ENCODE assay signal across 21 cellular contexts in the genomic region with DNA sequence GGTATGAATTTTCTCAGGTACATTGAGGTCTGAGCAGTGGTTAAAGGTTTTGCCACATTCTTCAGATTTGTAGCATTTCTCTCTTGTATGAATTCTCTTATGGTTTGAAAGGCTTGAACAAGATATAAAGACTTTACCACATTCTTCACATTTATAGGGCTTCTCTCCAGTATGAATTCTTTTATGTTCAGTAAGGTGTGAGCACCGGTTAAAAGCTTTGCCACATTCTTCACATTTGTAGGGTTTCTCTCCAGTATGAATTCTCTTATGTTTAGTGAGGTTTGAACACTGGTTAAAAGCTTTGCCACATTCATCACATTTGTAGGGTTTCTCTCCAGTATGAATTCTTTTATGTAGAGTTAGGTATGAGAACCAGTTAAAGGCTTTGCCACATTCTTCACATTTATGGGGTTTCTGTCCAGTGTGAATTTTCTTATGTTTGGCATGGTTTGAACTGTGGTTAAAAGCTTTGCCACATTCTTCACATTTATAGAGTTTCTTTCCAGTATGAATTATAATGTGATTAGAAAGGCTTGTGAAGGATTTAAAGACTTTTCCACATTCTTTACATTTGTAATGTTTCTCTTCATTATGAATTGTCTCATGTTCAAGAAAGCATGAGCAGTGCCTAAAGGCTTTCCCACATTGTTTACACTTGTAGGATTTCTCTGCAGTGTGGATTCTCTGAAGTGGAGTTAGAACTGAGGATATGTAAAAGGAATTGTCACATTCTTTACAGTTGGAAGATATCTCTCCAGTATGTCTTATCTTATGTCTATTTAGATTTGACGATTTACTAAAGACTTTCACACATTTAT. TPM values are rescaled to one million over a fixed set of nuclear protein-coding genes. Genes with fewer than 3 reads are reported as not detected.
A peak's percentile ranks its signal among the peaks of the same experiment; 100 is the strongest.
DNase-seq lines count a peak whose midpoint lies in the region; ATAC-seq, FAIRE-seq and TF ChIP-seq lines count a peak whose summit lies in the region.
"Had no signal": no experiment of that assay in that cellular context is flagged by ENCODE, and none has a peak within 500 bp of the region (broad histone marks: within the 10 kb centered on the region; RNA-seq: fewer than 3 reads in every experiment).

No MANE protein-coding gene starts in this region.

- no peaks in the 10 kb centered on the region for H3K4me1 Mint-ChIP-seq in Caco-2 (ENCODE audit: low read depth, unreplicated experiment)
- peaks cover 4% of the 10 kb centered on the region for H3K4me1 Mint-ChIP-seq in activated CD8-positive, alpha-beta T cell treated with anti-CD3 and anti-CD28 coated beads for 36 hours (ENCODE audit: low read depth)

- in situ Hi-C loops in IMR-90 (cut with MboI; ENCODE audit: low sequenced_read_pairs): no loop called here
- in situ Hi-C loops in GM12878 (cut with MboI): no loop called here

- no peaks in the 10 kb centered on the region for H3K9me1 ChIP-seq in IMR-90 (ENCODE audit: insufficient read depth, low read length)

- H3K4me2 ChIP-seq in IMR-90 (ENCODE audit: low read depth, low read length): no peak overlapping the region
- no peak overlapping the region for H3K4me2 ChIP-seq in GM12878 (ENCODE audit: control insufficient read depth, insufficient read depth)

- no peak overlapping the region for H4K8ac ChIP-seq in IMR-90 (ENCODE audit: low read depth in 2 of 2, low read length in 2 of 2)

- no peaks in the 10 kb centered on the region for H4K20me1 ChIP-seq in IMR-90 (ENCODE audit: insufficient read depth, low read length)
- H4K20me1 ChIP-seq in GM12878 (ENCODE audit: control insufficient read depth, insufficient read depth): no peaks in the 10 kb centered on the region

- dilution Hi-C loops in IMR-90 (cut with HindIII; ENCODE audit: low sequenced_read_pairs, unreplicated experiment): no loop called here

- BruUV-seq in Caco-2 (replicated peaks; lab: Mats Ljungman, UMichigan): TSS peak; percentile 43
- TSS peak; percentile 88 for BruUV-seq in IMR-90 (replicated peaks; lab: Mats Ljungman, UMichigan)
- TSS peak; percentile 79 for BruUV-seq in GM12878 (replicated peaks; lab: Mats Ljungman, UMichigan)

- H3K18ac ChIP-seq in IMR-90 (ENCODE audit: low read depth, low read length): no peak overlapping the region

- RAD21 ChIA-PET in GM12878 (lab: Charles Lee; ENCODE audit: unreplicated experiment): no interaction called here

- H3K4me1 ChIP-seq in Caco-2 (no peaks in the 10 kb centered on the region), IMR-90 (ENCODE audit: control insufficient read depth, insufficient read depth, low read length) (no peaks in the 10 kb centered on the region), GM12878 (ENCODE audit: control insufficient read depth, insufficient read depth, low read length) (no peaks in the 10 kb centered on the region), liver (ENCODE audit: control insufficient read depth in 4 of 4, insufficient read depth in 4 of 4, low read length in 3 of 4) (no peaks in the 10 kb centered on the region)
- H3K4me1 ChIP-seq: Peyer's patch had no signal

- intact Hi-C loops in Caco-2 (cut with micrococcal nuclease; ENCODE audit: unreplicated experiment) (no loop called here), IMR-90 (cut with micrococcal nuclease) (no loop called here), GM12878 (cut with micrococcal nuclease; ENCODE audit: unreplicated experiment) (no loop called here)
- intact Hi-C loops in activated CD8-positive, alpha-beta T cell treated with anti-CD3 and anti-CD28 coated beads for 36 hours (cut with micrococcal nuclease): no loop called here

- H3K79me1 ChIP-seq in IMR-90 (ENCODE audit: low read depth in 1 of 2, low read length in 2 of 2): peaks cover 0 to 2% of the 10 kb centered on the region in 2 experiments; a peak in 1 of 4 replicates

- H2BK120ac ChIP-seq in IMR-90 (ENCODE audit: low read depth, low read length): no peak overlapping the region

- H3K9me3 Mint-ChIP-seq in Caco-2 (ENCODE audit: unreplicated experiment): peaks cover 54% of the 10 kb centered on the region
- peaks cover 42% of the 10 kb centered on the region for H3K9me3 Mint-ChIP-seq in activated CD8-positive, alpha-beta T cell treated with anti-CD3 and anti-CD28 coated beads for 36 hours

- H3K9ac ChIP-seq in IMR-90 (ENCODE audit: low read depth, low read length) (no peak overlapping the region), GM12878 (ENCODE audit: control insufficient read depth, insufficient read depth, low read length) (no peak overlapping the region), liver (ENCODE audit: low read depth in 1 of 2, low read length in 2 of 2) (no peak overlapping the region)

- POLR2A ChIA-PET in Caco-2 (lab: Charles Lee) (no interaction called here), IMR-90 (lab: Charles Lee; ENCODE audit: unreplicated experiment) (no interaction called here), GM12878 (lab: Charles Lee) (no interaction called here)
- POLR2A ChIA-PET in activated CD8-positive, alpha-beta T cell treated with anti-CD3 and anti-CD28 coated beads for 36 hours (lab: Charles Lee): no interaction called here

- H2AK5ac ChIP-seq in IMR-90 (ENCODE audit: low read depth, low read length): no peak overlapping the region

- no peak for TF ChIP-seq EP300 in GM12878 (IDR thresholded peaks at IDR 0.05; ENCODE audit: borderline replicate concordance in 1 of 2, control insufficient read depth in 1 of 2, low read depth in 2 of 2, low read length in 2 of 2)

- no peaks in the 10 kb centered on the region for H3K27me3 Mint-ChIP-seq in Caco-2 (ENCODE audit: insufficient read depth, unreplicated experiment)
- H3K27me3 Mint-ChIP-seq in activated CD8-positive, alpha-beta T cell treated with anti-CD3 and anti-CD28 coated beads for 36 hours: no peaks in the 10 kb centered on the region

- TF ChIP-seq RAD21 in IMR-90 (IDR thresholded peaks at IDR 0.05; ENCODE audit: low read length) (no peak), GM12878 (IDR thresholded peaks at IDR 0.05; ENCODE audit: insufficient read depth, low read depth, low read length) (no peak), liver (IDR thresholded peaks at IDR 0.05) (no peak)

- H3K36me3 Mint-ChIP-seq in Caco-2 (ENCODE audit: insufficient read depth, unreplicated experiment): peaks cover 72% of the 10 kb centered on the region
- peaks cover 73% of the 10 kb centered on the region for H3K36me3 Mint-ChIP-seq in activated CD8-positive, alpha-beta T cell treated with anti-CD3 and anti-CD28 coated beads for 36 hours (ENCODE audit: low read depth)

- no peak overlapping the region for H3K4me3 ChIP-seq in Caco-2 (ENCODE audit: low read depth, low read length)
- no peak overlapping the region for H3K4me3 ChIP-seq in IMR-90 (ENCODE audit: insufficient read depth, low read depth, low read length)
- H3K4me3 ChIP-seq in GM12878: no peak overlapping the region
- peak overlapping the region in 2 of 3 donors; percentile 27 to 30 for H3K4me3 ChIP-seq in liver (ENCODE audit: low read depth in 1 of 3, low read length in 3 of 3)
- H3K4me3 ChIP-seq: Peyer's patch had no signal

- no peak overlapping the region for H3K27ac Mint-ChIP-seq in Caco-2 (ENCODE audit: unreplicated experiment)
- H3K27ac Mint-ChIP-seq in activated CD8-positive, alpha-beta T cell treated with anti-CD3 and anti-CD28 coated beads for 36 hours: no peak overlapping the region

- H3K56ac ChIP-seq in IMR-90 (ENCODE audit: extremely low read depth, insufficient read depth, low read length): no peak overlapping the region

- H4K91ac ChIP-seq in IMR-90 (ENCODE audit: insufficient read depth, low read depth, low read length): no peak overlapping the region

- no peaks in the 10 kb centered on the region for H3K79me2 ChIP-seq in GM12878 (ENCODE audit: control insufficient read depth, insufficient read depth, low read length)

- CTCF ChIA-PET in Caco-2 (lab: Charles Lee) (no interaction called here), IMR-90 (lab: Yijun Ruan, JAX) (no interaction called here), GM12878 (lab: Yijun Ruan, JAX) (no interaction called here)
- CTCF ChIA-PET in activated CD8-positive, alpha-beta T cell treated with anti-CD3 and anti-CD28 coated beads for 36 hours (lab: Charles Lee): interaction anchor here (0.9 to 1.9 kb wide), 3 partner anchors 11 to 26 kb away, joined by 3 to 4 read pairs (median 3); no protein-coding TSS in a partner anchor

- TF ChIP-seq CTCF in Caco-2 (IDR thresholded peaks at IDR 0.05; ENCODE audit: insufficient read depth in 1 of 2, low read depth in 1 of 2, low read length in 1 of 2, severe bottlenecking in 1 of 2, unreplicated experiment in 1 of 2) (no peak), IMR-90 (conservative IDR thresholded peaks at IDR 0.05; ENCODE audit: low read depth, low read length) (no peak), GM12878 (IDR thresholded peaks at IDR 0.05 in 2 of 3, conservative IDR thresholded peaks at IDR 0.05 in 1 of 3; ENCODE audit: control insufficient read depth in 2 of 3, extremely low read depth in 1 of 3, insufficient read depth in 1 of 3, low read depth in 3 of 3, low read length in 3 of 3) (no peak), liver (IDR thresholded peaks at IDR 0.05; ENCODE audit: low read depth, low read length, missing input control) (no peak)
- no peak for TF ChIP-seq CTCF in activated CD8-positive, alpha-beta T cell treated with anti-CD3 and anti-CD28 coated beads for 36 hours (IDR thresholded peaks at IDR 0.05)

- H2AFZ ChIP-seq in IMR-90 (replicated peaks; ENCODE audit: low read length, poor library complexity): no peak overlapping the region
- no peak overlapping the region for H2AFZ ChIP-seq in GM12878 (ENCODE audit: control insufficient read depth, low read depth, low read length)

- SMC1A ChIA-PET in GM12878 (lab: Charles Lee; ENCODE audit: uncharacterized antibody, unreplicated experiment): interaction anchor here (0.9 kb wide), 2 partner anchors 23 to 27 kb away, joined by 3 read pairs; no protein-coding TSS in a partner anchor

- H3K36me3 ChIP-seq in Caco-2 (ENCODE audit: control insufficient read depth, insufficient read depth, low read length) (no peaks in the 10 kb centered on the region; the same call in 1 of the 2 replicates), IMR-90 (ENCODE audit: control insufficient read depth, insufficient read depth, low read length) (peaks cover 7% of the 10 kb centered on the region; the same call in 1 of the 2 replicates), GM12878 (ENCODE audit: control insufficient read depth in 2 of 2, insufficient read depth in 2 of 2, low read length in 1 of 2) (peaks cover 0 to 7% of the 10 kb centered on the region in 2 experiments; a peak in 2 of 4 replicates), liver (ENCODE audit: control insufficient read depth in 4 of 4, insufficient read depth in 3 of 4, low read depth in 1 of 4, low read length in 3 of 4) (peaks cover 3 to 26% (median 20%) of the 10 kb centered on the region in 4 donors)

- no peak overlapping the region for H2BK20ac ChIP-seq in IMR-90 (ENCODE audit: low read depth, low read length)

- no peak overlapping the region for H3K4ac ChIP-seq in IMR-90 (ENCODE audit: low read depth, low read length)

- no peak overlapping the region for H3K27ac ChIP-seq in IMR-90 (ENCODE audit: insufficient read depth, low read length)
- no peak overlapping the region for H3K27ac ChIP-seq in GM12878 (ENCODE audit: control insufficient read depth, insufficient read depth)
- no peak overlapping the region for H3K27ac ChIP-seq in liver (ENCODE audit: low read depth in 1 of 2, low read length in 2 of 2)
- H3K27ac ChIP-seq: Peyer's patch had no signal

- ATAC-seq in IMR-90 (ENCODE audit: low read depth): no peak
- ATAC-seq in GM12878: no peak
- ATAC-seq in activated CD8-positive, alpha-beta T cell treated with anti-CD3 and anti-CD28 coated beads for 36 hours: no peak
- ATAC-seq in GM19452 (IDR thresholded peaks at IDR 0.05; ENCODE audit: unreplicated experiment): no peak

- no peak overlapping the region for H3K23ac ChIP-seq in IMR-90 (ENCODE audit: low read depth, low read length)

- TF ChIP-seq POLR2A in IMR-90 (IDR thresholded peaks at IDR 0.05; ENCODE audit: low read depth, low read length) (no peak), GM12878 (IDR thresholded peaks at IDR 0.05; ENCODE audit: low read depth, low read length) (no peak)

- H3K27me3 ChIP-seq in Caco-2 (replicated peaks; ENCODE audit: control insufficient read depth, insufficient read depth, low read length) (no peaks in the 10 kb centered on the region), IMR-90 (ENCODE audit: control insufficient read depth, insufficient read depth, low read length) (no peaks in the 10 kb centered on the region), GM12878 (replicated peaks in 1 of 2; ENCODE audit: control insufficient read depth in 2 of 2, insufficient read depth in 2 of 2, low read length in 1 of 2) (no peaks in the 10 kb centered on the region), liver (ENCODE audit: control insufficient read depth in 4 of 4, insufficient read depth in 4 of 4, low read length in 3 of 4) (no peaks in the 10 kb centered on the region)
- H3K27me3 ChIP-seq: Peyer's patch had no signal

- H3K9me3 ChIP-seq in Caco-2: peaks cover 57% of the 10 kb centered on the region
- H3K9me3 ChIP-seq in IMR-90 (ENCODE audit: control insufficient read depth, insufficient read depth, low read length): peaks cover 15% of the 10 kb centered on the region
- H3K9me3 ChIP-seq in GM12878 (replicated peaks; ENCODE audit: control insufficient read depth, insufficient read depth, low read length): peaks cover 31% of the 10 kb centered on the region
- peaks cover 14 to 55% (median 24%) of the 10 kb centered on the region in 4 donors for H3K9me3 ChIP-seq in liver (ENCODE audit: control insufficient read depth in 4 of 4, low read length in 3 of 4)

- H2BK5ac ChIP-seq in IMR-90 (ENCODE audit: low read depth, low read length, poor library complexity, severe bottlenecking): no peak overlapping the region

- FAIRE-seq in GM12878 (lab: Jason Lieb, UNC): no peak
- FAIRE-seq: GM19239, H54, HTR-8/SVneo had no signal

- no peak overlapping the region for H3K14ac ChIP-seq in IMR-90 (replicated peaks; ENCODE audit: low read depth, low read length)

- no peak for DNase-seq in Caco-2
- no peak for DNase-seq in IMR-90
- DNase-seq in GM12878 (ENCODE audit: low read depth, low spot score): no peak
- no peak for DNase-seq in activated CD8-positive, alpha-beta T cell treated with anti-CD3 and anti-CD28 coated beads for 36 hours
- no peak for DNase-seq in hepatic stellate cell (ENCODE audit: low spot score)
- DNase-seq: ACHN, DMS153, GF-D8, NCI-H1417, NCI-H187, NCI-H2107, NCI-H226, NCI-H524 treated with DMSO at 0.1 percent for 48 hours, Peyer's patch, SW 1271, T-helper 2 cell had no signal

- H2BK15ac ChIP-seq in IMR-90 (ENCODE audit: low read depth, low read length): no peak overlapping the region

- H4K5ac ChIP-seq in IMR-90 (ENCODE audit: low read depth, low read length): no peak overlapping the region

- no CpG with 5 or more reads among the region's 2 CpGs for WGBS in IMR-90 (ENCODE audit: extremely low coverage in 2 of 2, insufficient read length in 1 of 2), 2 experiments
- 44% methylated on average over 2 of the region's 2 CpGs for WGBS in GM12878 (ENCODE audit: insufficient coverage, insufficient replicate concordance, low lambda C conversion rate, missing lambda C conversion rate)
- WGBS in liver: 81% methylated on average over 2 of the region's 2 CpGs

- no peak overlapping the region for H2AK9ac ChIP-seq in IMR-90 (replicated peaks; ENCODE audit: low read depth, low read length, poor library complexity)

- H3K4me3 Mint-ChIP-seq in Caco-2 (ENCODE audit: unreplicated experiment): no peak overlapping the region
- H3K4me3 Mint-ChIP-seq in activated CD8-positive, alpha-beta T cell treated with anti-CD3 and anti-CD28 coated beads for 36 hours: no peak overlapping the region

RNA-seq across cellular contexts. Expression of a gene that starts 18.4 kb away (rescaled TPM):
- 47.5 and 52.9 TPM in 2 replicates for total RNA-seq in Caco-2 (2022)
- 77.8 and 89.3 TPM in 2 replicates for total RNA-seq in IMR-90 (2012; rRNA removed)
- 3.0 and 3.2 TPM in 2 replicates for polyA plus RNA-seq in IMR-90 (2012; rRNA removed)
- polyA plus RNA-seq in IMR-90 (2012; cell fraction: cytosol; rRNA removed): 0.91 and 1.6 TPM in 2 replicates
- 2.0 and 10.6 TPM in 2 replicates for polyA plus RNA-seq in IMR-90 (2012; cell fraction: nucleus; rRNA removed; ENCODE audit: low replicate concordance)
- 57.7 and 58.8 TPM in 2 replicates for total RNA-seq in GM12878 (2013; cell fraction: nucleolus; rRNA removed)
- 27.5 and 32.9 TPM in 2 replicates for total RNA-seq in GM12878 (2014; rRNA removed)
- total RNA-seq in GM12878 (2014; rRNA removed; fragmentation: Illumina TruSeq; extraction: Trizol): 37.5 and 38.5 TPM in 2 replicates
- total RNA-seq in GM12878 (2021): 24.4 and 25.8 TPM in 2 replicates
- polyA plus RNA-seq in GM12878 (2011; ENCODE audit: low read depth): 3.5 TPM
- 13.2 and 19.7 TPM in 2 replicates for polyA plus RNA-seq in GM12878 (2011; rRNA removed)
- 7.0 and 7.5 TPM in 2 replicates for polyA plus RNA-seq in GM12878 (2011; cell fraction: cytosol; rRNA removed)
- polyA plus RNA-seq in GM12878 (2011; cell fraction: nucleus; rRNA removed): 9.6 and 12.6 TPM in 2 replicates
- 4.4 and 5.4 TPM in 2 replicates for polyA plus RNA-seq in GM12878 (2012)
- polyA plus RNA-seq in GM12878 (2014; fragmentation: Illumina TruSeq; extraction: Trizol): 14.1 and 15.1 TPM in 2 replicates
- polyA plus RNA-seq in GM12878 (2014; fragmentation: Nextera tagmentation; extraction: Ambion mirVana): 1 to 10 TPM; 6.8 to 7.3 TPM
- polyA plus RNA-seq in GM12878 (2014; rRNA removed): 6.7 and 7.7 TPM in 2 replicates
- 10 to 100 TPM; 11.4 to 11.8 TPM for polyA plus RNA-seq in GM12878 (2016; fragmentation: Nextera tagmentation; extraction: Ambion mirVana)
- 59.9 and 85.9 TPM in 2 replicates for polyA minus RNA-seq in GM12878 (2011; rRNA and poly(A)+ RNA removed)
- polyA minus RNA-seq in GM12878 (2011; cell fraction: cytosol; rRNA and poly(A)+ RNA removed): 25.0 and 35.7 TPM in 2 replicates
- polyA minus RNA-seq in GM12878 (2011; cell fraction: nucleus; rRNA and poly(A)+ RNA removed): 16.2 and 25.0 TPM in 2 replicates
- 10 to 100 TPM; 12.1 to 19.7 TPM for total RNA-seq in liver
- polyA plus RNA-seq in liver: 1 to 10 TPM; 1.1 to 1.7 TPM
- 10 to 100 TPM; 15.5 to 16.8 TPM for total RNA-seq in activated CD8-positive, alpha-beta T cell treated with anti-CD3 and anti-CD28 coated beads for 36 hours

Comparison
In these comparisons a context has a peak if more than half of its experiments do, and no peak if none do; other contexts are left out.
1. H3K4me3 ChIP-seq: peak in liver (2 of 3); none in Caco-2 (single experiment), IMR-90 (single experiment) and GM12878 (single experiment).